In the genomic region with DNA sequence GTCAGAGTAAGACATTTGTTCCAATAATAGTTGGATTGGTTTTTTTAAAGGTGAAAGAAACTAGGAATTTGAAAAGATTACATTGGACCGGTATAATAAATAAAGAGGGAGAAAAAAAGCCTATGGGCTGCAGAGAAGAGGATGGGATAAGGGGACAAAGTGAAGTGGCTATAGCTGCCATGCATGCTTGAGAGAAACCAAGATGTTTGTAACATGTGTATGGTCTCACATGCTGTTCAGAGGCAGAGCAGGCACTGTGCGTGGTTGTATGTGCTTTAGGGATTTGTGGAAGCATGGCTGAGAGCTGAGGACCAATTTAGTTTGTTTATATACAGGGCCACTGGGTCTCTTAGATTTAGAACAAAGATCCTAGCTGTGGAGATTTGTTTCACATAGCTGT, we compare ENCODE assay signal across 9 cellular contexts. TPM values are rescaled to one million over a fixed set of nuclear protein-coding genes. Genes with fewer than 3 reads are reported as not detected.
DNase-seq lines count a peak whose midpoint lies in the region; ATAC-seq and TF ChIP-seq lines count a peak whose summit lies in the region.
"Had no signal": no experiment of that assay in that cellular context is flagged by ENCODE, and none has a peak within 500 bp of the region (broad histone marks: within the 10 kb centered on the region; RNA-seq: fewer than 3 reads in every experiment).

No MANE protein-coding gene starts in this region.

- CTCF ChIA-PET in activated naive CD4-positive, alpha-beta T cell treated with anti-CD3 and anti-CD28 coated beads for 36 hours (lab: Charles Lee) = interaction anchor here (0.6 to 1.0 kb wide), 3 partner anchors 10 to 67 kb away, joined by 3 read pairs; a partner anchor contains a TSS
- CTCF ChIA-PET in activated naive CD4-positive, alpha-beta T cell treated with anti-CD3 and anti-CD28 coated beads, Interleukin-2, amount 10 ng/mL, durations not matched to agents 7 days and 5 days (lab: Charles Lee) = interaction anchor here (0.9 kb wide), 1 partner anchor 30 kb away, joined by 3 read pairs; no protein-coding TSS in a partner anchor
- CTCF ChIA-PET in activated B cell treated with CpG ODN at 0.5 μM for 24 hours (lab: Charles Lee) = no interaction called here

- H3K4me1 Mint-ChIP-seq in activated naive CD4-positive, alpha-beta T cell treated with anti-CD3 and anti-CD28 coated beads for 36 hours (ENCODE audit: low read depth) = peaks cover 79% of the 10 kb centered on the region
- H3K4me1 Mint-ChIP-seq in activated naive CD4-positive, alpha-beta T cell treated with anti-CD3 and anti-CD28 coated beads, Interleukin-2, amount 10 ng/mL, durations not matched to agents 7 days and 5 days = peaks cover 66% of the 10 kb centered on the region
- H3K4me1 Mint-ChIP-seq in activated B cell treated with CpG ODN at 0.5 μM for 24 hours (peaks cover 86% of the 10 kb centered on the region), type B pancreatic cell (ENCODE audit: unreplicated experiment) (peaks cover 31% of the 10 kb centered on the region)
- H3K4me1 Mint-ChIP-seq in activated CD4-positive, alpha-beta T cell treated with anti-CD3 and anti-CD28 coated beads, Interleukin-2, amount 10 ng/mL, durations not matched to agents 24 days and 14 days = peaks cover 55% of the 10 kb centered on the region
- H3K4me1 Mint-ChIP-seq in stimulated activated effector memory CD8-positive, alpha-beta T cell treated with anti-CD3 and anti-CD28 coated beads, Interleukin-12 subunit alpha, Interleukin-12 subunit beta, amount 100 ng/mL, for 72 hours = peaks cover 55% of the 10 kb centered on the region

- POLR2A ChIA-PET in activated B cell treated with CpG ODN at 0.5 μM for 24 hours (lab: Charles Lee) = interaction anchor here (0.5 kb wide), 1 partner anchor 10 kb away, joined by 3 read pairs; no protein-coding TSS in a partner anchor

- TF ChIP-seq CTCF in activated B cell treated with CpG ODN at 0.5 μM for 24 hours (IDR thresholded peaks at IDR 0.05) = no peak
- no peak for TF ChIP-seq CTCF in type B pancreatic cell (conservative IDR thresholded peaks at IDR 0.05)

- H3K27ac Mint-ChIP-seq in activated naive CD4-positive, alpha-beta T cell treated with anti-CD3 and anti-CD28 coated beads for 36 hours = peak overlapping the region; percentile 25
- H3K27ac Mint-ChIP-seq in activated naive CD4-positive, alpha-beta T cell treated with anti-CD3 and anti-CD28 coated beads, Interleukin-2, amount 10 ng/mL, durations not matched to agents 7 days and 5 days = no peak overlapping the region
- peak overlapping the region; percentile 3 for H3K27ac Mint-ChIP-seq in activated B cell treated with CpG ODN at 0.5 μM for 24 hours
- no peak overlapping the region for H3K27ac Mint-ChIP-seq in type B pancreatic cell
- no peak overlapping the region for H3K27ac Mint-ChIP-seq in activated CD4-positive, alpha-beta T cell treated with anti-CD3 and anti-CD28 coated beads, Interleukin-2, amount 10 ng/mL, durations not matched to agents 24 days and 14 days
- H3K27ac Mint-ChIP-seq in stimulated activated effector memory CD8-positive, alpha-beta T cell treated with anti-CD3 and anti-CD28 coated beads, Interleukin-12 subunit alpha, Interleukin-12 subunit beta, amount 100 ng/mL, for 72 hours = no peak overlapping the region

- no peak overlapping the region for H3K4me3 Mint-ChIP-seq in activated naive CD4-positive, alpha-beta T cell treated with anti-CD3 and anti-CD28 coated beads for 36 hours
- no peak overlapping the region for H3K4me3 Mint-ChIP-seq in activated naive CD4-positive, alpha-beta T cell treated with anti-CD3 and anti-CD28 coated beads, Interleukin-2, amount 10 ng/mL, durations not matched to agents 7 days and 5 days
- H3K4me3 Mint-ChIP-seq in activated B cell treated with CpG ODN at 0.5 μM for 24 hours = no peak overlapping the region
- H3K4me3 Mint-ChIP-seq in type B pancreatic cell = peak overlapping the region; percentile 26
- no peak overlapping the region for H3K4me3 Mint-ChIP-seq in activated CD4-positive, alpha-beta T cell treated with anti-CD3 and anti-CD28 coated beads, Interleukin-2, amount 10 ng/mL, durations not matched to agents 24 days and 14 days
- no peak overlapping the region for H3K4me3 Mint-ChIP-seq in stimulated activated effector memory CD8-positive, alpha-beta T cell treated with anti-CD3 and anti-CD28 coated beads, Interleukin-12 subunit alpha, Interleukin-12 subunit beta, amount 100 ng/mL, for 72 hours

- no peak for DNase-seq in activated naive CD4-positive, alpha-beta T cell treated with anti-CD3 and anti-CD28 coated beads for 36 hours
- DNase-seq in activated naive CD4-positive, alpha-beta T cell treated with anti-CD3 and anti-CD28 coated beads, Interleukin-2, amount 10 ng/mL, durations not matched to agents 7 days and 5 days = no peak
- DNase-seq in activated B cell treated with CpG ODN at 0.5 μM for 24 hours (no peak), left lobe of liver (ENCODE audit: low spot score) (no peak), type B pancreatic cell (ENCODE audit: extremely low spot score, unreplicated experiment) (no peak), activated gamma-delta T cell (lab: John Stamatoyannopoulos, UW) (no peak)
- DNase-seq in activated CD4-positive, alpha-beta T cell treated with anti-CD3 and anti-CD28 coated beads, Interleukin-2, amount 10 ng/mL, durations not matched to agents 24 days and 14 days = no peak
- no peak for DNase-seq in stimulated activated effector memory CD8-positive, alpha-beta T cell treated with anti-CD3 and anti-CD28 coated beads, Interleukin-12 subunit alpha, Interleukin-12 subunit beta, amount 100 ng/mL, for 72 hours (ENCODE audit: low spot score in 2 of 2)
- DNase-seq: midbrain had no signal

- peaks cover 8% of the 10 kb centered on the region for H3K36me3 Mint-ChIP-seq in activated naive CD4-positive, alpha-beta T cell treated with anti-CD3 and anti-CD28 coated beads for 36 hours (ENCODE audit: low read depth)
- peaks cover 45% of the 10 kb centered on the region for H3K36me3 Mint-ChIP-seq in activated naive CD4-positive, alpha-beta T cell treated with anti-CD3 and anti-CD28 coated beads, Interleukin-2, amount 10 ng/mL, durations not matched to agents 7 days and 5 days
- peaks cover 23% of the 10 kb centered on the region for H3K36me3 Mint-ChIP-seq in activated B cell treated with CpG ODN at 0.5 μM for 24 hours (ENCODE audit: low read depth)
- no peaks in the 10 kb centered on the region for H3K36me3 Mint-ChIP-seq in type B pancreatic cell
- peaks cover 23% of the 10 kb centered on the region for H3K36me3 Mint-ChIP-seq in activated CD4-positive, alpha-beta T cell treated with anti-CD3 and anti-CD28 coated beads, Interleukin-2, amount 10 ng/mL, durations not matched to agents 24 days and 14 days (ENCODE audit: low read depth)
- H3K36me3 Mint-ChIP-seq in stimulated activated effector memory CD8-positive, alpha-beta T cell treated with anti-CD3 and anti-CD28 coated beads, Interleukin-12 subunit alpha, Interleukin-12 subunit beta, amount 100 ng/mL, for 72 hours = no peaks in the 10 kb centered on the region

- ATAC-seq in activated B cell treated with CpG ODN at 0.5 μM for 24 hours (ENCODE audit: low read depth) = no peak
- ATAC-seq in left lobe of liver = peak; percentile 16
- ATAC-seq in stimulated activated effector memory CD8-positive, alpha-beta T cell treated with anti-CD3 and anti-CD28 coated beads, Interleukin-12 subunit alpha, Interleukin-12 subunit beta, amount 100 ng/mL, for 72 hours = no peak

- H3K27me3 Mint-ChIP-seq in activated naive CD4-positive, alpha-beta T cell treated with anti-CD3 and anti-CD28 coated beads for 36 hours (ENCODE audit: low read depth) = no peaks in the 10 kb centered on the region
- H3K27me3 Mint-ChIP-seq in activated naive CD4-positive, alpha-beta T cell treated with anti-CD3 and anti-CD28 coated beads, Interleukin-2, amount 10 ng/mL, durations not matched to agents 7 days and 5 days = no peaks in the 10 kb centered on the region
- H3K27me3 Mint-ChIP-seq in activated B cell treated with CpG ODN at 0.5 μM for 24 hours = no peaks in the 10 kb centered on the region
- H3K27me3 Mint-ChIP-seq in type B pancreatic cell = no peaks in the 10 kb centered on the region
- H3K27me3 Mint-ChIP-seq in activated CD4-positive, alpha-beta T cell treated with anti-CD3 and anti-CD28 coated beads, Interleukin-2, amount 10 ng/mL, durations not matched to agents 24 days and 14 days = no peaks in the 10 kb centered on the region

- H3K9me3 Mint-ChIP-seq in activated naive CD4-positive, alpha-beta T cell treated with anti-CD3 and anti-CD28 coated beads for 36 hours = no peaks in the 10 kb centered on the region
- H3K9me3 Mint-ChIP-seq in activated naive CD4-positive, alpha-beta T cell treated with anti-CD3 and anti-CD28 coated beads, Interleukin-2, amount 10 ng/mL, durations not matched to agents 7 days and 5 days = no peaks in the 10 kb centered on the region
- H3K9me3 Mint-ChIP-seq in activated B cell treated with CpG ODN at 0.5 μM for 24 hours (no peaks in the 10 kb centered on the region), type B pancreatic cell (no peaks in the 10 kb centered on the region)
- no peaks in the 10 kb centered on the region for H3K9me3 Mint-ChIP-seq in activated CD4-positive, alpha-beta T cell treated with anti-CD3 and anti-CD28 coated beads, Interleukin-2, amount 10 ng/mL, durations not matched to agents 24 days and 14 days
- H3K9me3 Mint-ChIP-seq in stimulated activated effector memory CD8-positive, alpha-beta T cell treated with anti-CD3 and anti-CD28 coated beads, Interleukin-12 subunit alpha, Interleukin-12 subunit beta, amount 100 ng/mL, for 72 hours = no peaks in the 10 kb centered on the region

- intact Hi-C loops in activated naive CD4-positive, alpha-beta T cell treated with anti-CD3 and anti-CD28 coated beads for 36 hours (cut with micrococcal nuclease) = loop anchor here (10.0 kb wide), 1 partner anchor 1144 kb away; a partner anchor contains a TSS
- intact Hi-C loops in activated B cell treated with CpG ODN at 0.5 μM for 24 hours (cut with micrococcal nuclease) = no loop called here
- intact Hi-C loops in activated CD4-positive, alpha-beta T cell treated with anti-CD3 and anti-CD28 coated beads, Interleukin-2, amount 10 ng/mL, durations not matched to agents 24 days and 14 days (cut with micrococcal nuclease) = no loop called here

RNA-seq across cellular contexts. Expression of a gene that starts 32.7 kb away (rescaled TPM):
- 10 to 100 TPM; 76.1 to 77.7 TPM for total RNA-seq in activated naive CD4-positive, alpha-beta T cell treated with anti-CD3 and anti-CD28 coated beads for 36 hours
- total RNA-seq in activated B cell treated with CpG ODN at 0.5 μM for 24 hours (88.8 and 96.5 TPM in 2 replicates), left lobe of liver (8.4 TPM), type B pancreatic cell (ENCODE audit: low replicate concordance) (20.9 and 38.1 TPM in 2 replicates)
- total RNA-seq in activated CD4-positive, alpha-beta T cell treated with anti-CD3 and anti-CD28 coated beads, Interleukin-2, amount 10 ng/mL, durations not matched to agents 24 days and 14 days = 38.2 and 39.4 TPM in 2 replicates

Comparison
In these comparisons a context has a peak if more than half of its experiments do, and no peak if none do; other contexts are left out.
1. H3K27ac Mint-ChIP-seq: peak in activated naive CD4-positive, alpha-beta T cell treated with anti-CD3 and anti-CD28 coated beads for 36 hours (single experiment) and activated B cell treated with CpG ODN at 0.5 μM for 24 hours (single experiment); none in activated naive CD4-positive, alpha-beta T cell treated with anti-CD3 and anti-CD28 coated beads, Interleukin-2, amount 10 ng/mL, durations not matched to agents 7 days and 5 days (single experiment), type B pancreatic cell (single experiment), activated CD4-positive, alpha-beta T cell treated with anti-CD3 and anti-CD28 coated beads, Interleukin-2, amount 10 ng/mL, durations not matched to agents 24 days and 14 days (single experiment) and stimulated activated effector memory CD8-positive, alpha-beta T cell treated with anti-CD3 and anti-CD28 coated beads, Interleukin-12 subunit alpha, Interleukin-12 subunit beta, amount 100 ng/mL, for 72 hours (single experiment).